ENCODE assay signal across 8 cellular contexts in the genomic region with DNA sequence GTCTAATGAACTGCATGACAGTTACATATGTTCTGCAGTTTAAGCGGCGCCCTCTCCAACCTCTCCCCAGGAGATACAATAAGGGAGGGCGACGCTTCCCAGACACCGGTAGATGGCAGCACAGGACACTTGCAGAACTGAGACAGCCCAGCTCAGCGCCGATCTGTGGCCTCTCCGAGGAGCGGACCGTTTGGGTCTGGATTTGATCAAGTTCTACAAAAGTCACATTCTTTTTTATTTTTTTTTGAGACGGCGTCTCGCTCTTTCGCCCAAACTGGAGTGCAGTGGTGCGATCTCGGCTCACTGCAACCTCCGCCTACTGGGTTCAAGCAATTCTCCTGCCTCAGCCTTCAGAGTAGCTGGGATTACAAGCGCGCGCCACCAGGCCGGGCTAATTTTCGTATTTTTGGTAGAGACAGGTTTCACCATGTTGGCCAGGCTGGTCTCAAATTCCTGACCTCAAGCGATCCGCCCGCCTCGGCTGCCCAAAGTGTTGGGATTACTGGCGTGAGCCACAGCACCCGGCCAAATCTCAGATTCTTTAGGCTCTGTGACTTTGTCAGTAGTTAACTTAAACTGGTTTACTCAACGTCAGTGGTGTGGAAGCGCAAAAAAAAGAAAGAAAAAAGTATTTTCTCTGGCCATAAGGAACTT. TPM values are rescaled to one million over a fixed set of nuclear protein-coding genes. Genes with fewer than 3 reads are reported as not detected.
A peak's percentile ranks its signal among the peaks of the same experiment; 100 is the strongest.
DNase-seq lines count a peak whose midpoint lies in the region; ATAC-seq and TF ChIP-seq lines count a peak whose summit lies in the region.

No MANE protein-coding gene starts in this region.

- peak; percentile 95 for DNase-seq in AG09319 (ENCODE audit: extremely low read depth, low read depth)
- DNase-seq in NCI-H510A (lab: John Stamatoyannopoulos, UW): peak; percentile 54
- DNase-seq in activated CD4-positive, alpha-beta T cell treated with anti-CD3 and anti-CD28 coated beads for 4 hours: peak; percentile 88 to 93
- DNase-seq in coronary artery (ENCODE audit: low spot score): peak; percentile 94
- DNase-seq in left lobe of liver (ENCODE audit: low spot score): peak; percentile 91
- peak; percentile 82 to 90 for DNase-seq in stimulated activated CD4-positive, alpha-beta T cell treated with anti-CD3 and anti-CD28 coated beads, Interleukin-2, amount 100 ng/mL, for 24 hours

- ATAC-seq in GM18909 (IDR thresholded peaks at IDR 0.05; ENCODE audit: poor library complexity, unreplicated experiment) (peak; percentile 51), HG03432 (IDR thresholded peaks at IDR 0.05; ENCODE audit: unreplicated experiment) (peak; percentile 56), left lobe of liver (peak; percentile 77)

- peak overlapping the region; percentile 80 to 98 for H3K27ac ChIP-seq in coronary artery

- peak overlapping the region; percentile 80 for H3K4me3 ChIP-seq in coronary artery

- TF ChIP-seq CTCF in AG09319 (IDR thresholded peaks at IDR 0.05; ENCODE audit: low read depth, low read length): peak; percentile 96
- TF ChIP-seq CTCF in coronary artery (IDR thresholded peaks at IDR 0.05): peak; percentile 95

RNA-seq across cellular contexts. Expression of a gene that starts 1.4 kb away (rescaled TPM):
- 6.3 TPM for total RNA-seq in left lobe of liver

RNA-seq across cellular contexts. Expression of a gene that starts 14.1 kb away (rescaled TPM):
- total RNA-seq in left lobe of liver: 64.3 TPM

RNA-seq across cellular contexts. Expression of a gene that starts 20.6 kb away (rescaled TPM):
- total RNA-seq in left lobe of liver: 17.6 TPM

RNA-seq across cellular contexts. Expression of a gene that starts 37.3 kb away (rescaled TPM):
- 6.2 TPM for total RNA-seq in left lobe of liver

RNA-seq across cellular contexts. Expression of a gene that starts 44.6 kb away (rescaled TPM):
- total RNA-seq in left lobe of liver: 147 TPM

Comparison
In these comparisons a context has a peak if more than half of its experiments do, and no peak if none do; other contexts are left out.
1. Peak in every context shown above with its lines: DNase-seq, ATAC-seq, H3K4me3 ChIP-seq and H3K27ac ChIP-seq.